In the genomic region with DNA sequence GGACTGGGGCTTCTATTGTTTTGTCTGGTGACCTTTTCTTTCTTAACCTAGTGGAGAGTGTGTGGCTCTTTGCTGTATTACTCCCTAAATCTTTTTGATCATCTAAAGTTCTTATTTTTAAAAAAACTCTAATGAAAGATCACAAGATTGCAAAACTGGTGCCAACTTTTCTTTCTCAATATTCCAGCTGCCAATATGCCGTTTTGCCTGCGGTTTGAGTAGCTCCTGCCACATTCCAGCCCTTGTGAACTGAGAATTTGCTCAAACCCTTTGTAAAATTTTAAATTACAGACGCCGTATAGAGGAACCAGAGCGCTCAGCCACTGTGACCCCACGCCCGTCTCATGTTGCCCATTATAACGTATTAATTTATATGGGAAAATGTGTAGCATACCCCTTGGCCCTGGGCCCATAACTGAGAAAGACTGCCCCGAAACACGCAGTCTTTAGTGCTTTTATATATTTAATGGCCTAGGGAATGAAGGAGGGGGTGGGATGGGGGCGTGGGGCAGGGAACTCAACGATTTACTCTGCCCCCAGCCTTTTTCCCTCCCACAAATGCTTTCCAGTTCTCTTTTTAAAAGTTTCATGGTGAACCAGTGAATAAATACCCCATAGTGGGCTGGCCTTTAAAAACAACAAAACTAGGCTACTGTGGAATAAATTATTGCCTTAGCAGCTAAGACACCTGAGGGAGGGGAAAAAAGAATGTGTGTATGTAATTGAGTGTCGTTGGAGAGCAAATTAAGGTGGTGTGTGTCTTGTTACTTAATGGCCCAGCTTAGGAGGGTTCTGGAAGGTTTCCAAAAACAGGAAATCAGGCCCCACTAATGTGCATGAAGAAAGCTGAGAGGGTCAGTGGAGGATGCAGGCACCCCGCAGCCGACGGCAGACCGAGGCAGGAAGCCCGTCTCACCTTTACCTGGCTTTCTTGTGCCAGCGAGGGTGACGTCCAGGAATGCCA, we compare ENCODE assay signal across 21 cellular contexts. TPM values are rescaled to one million over a fixed set of nuclear protein-coding genes. Genes with fewer than 3 reads are reported as not detected.
A peak's percentile ranks its signal among the peaks of the same experiment; 100 is the strongest.
DNase-seq lines count a peak whose midpoint lies in the region; ATAC-seq and TF ChIP-seq lines count a peak whose summit lies in the region.
"Had no signal": no experiment of that assay in that cellular context is flagged by ENCODE, and none has a peak within 500 bp of the region (broad histone marks: within the 10 kb centered on the region; RNA-seq: fewer than 3 reads in every experiment).

No MANE protein-coding gene starts in this region.

- peaks cover 15% of the 10 kb centered on the region for H3K4me1 ChIP-seq in SJCRH30
- no peaks in the 10 kb centered on the region for H3K4me1 ChIP-seq in body of pancreas
- H3K4me1 ChIP-seq in CD8-positive, alpha-beta T cell (ENCODE audit: insufficient read depth, low read length), result no peaks in the 10 kb centered on the region

- H3K36me3 Mint-ChIP-seq in activated T-cell treated with anti-CD3 and anti-CD28 coated beads, Interleukin-2, amount 50 U/mL, for 4 hours (ENCODE audit: insufficient read depth), result no peaks in the 10 kb centered on the region
- H3K36me3 Mint-ChIP-seq in CD8-positive, alpha-beta T cell, result no peaks in the 10 kb centered on the region
- H3K36me3 Mint-ChIP-seq: activated naive CD4-positive, alpha-beta T cell treated with anti-CD3 and anti-CD28 coated beads, Interleukin-2, amount 50 U/mL, for 72 hours had no signal

- H3K27me3 ChIP-seq in SJCRH30, result no peaks in the 10 kb centered on the region
- no peaks in the 10 kb centered on the region for H3K27me3 ChIP-seq in body of pancreas
- no peaks in the 10 kb centered on the region for H3K27me3 ChIP-seq in CD8-positive, alpha-beta T cell (ENCODE audit: insufficient read depth, low read length)
- H3K27me3 ChIP-seq: neutrophil had no signal

- no peaks in the 10 kb centered on the region for H3K36me3 ChIP-seq in SJCRH30
- H3K36me3 ChIP-seq in body of pancreas (replicated peaks in 1 of 2; ENCODE audit: insufficient read depth in 1 of 2, low read depth in 2 of 2), result no peaks in the 10 kb centered on the region
- H3K36me3 ChIP-seq in CD8-positive, alpha-beta T cell (ENCODE audit: insufficient read depth, low read length), result no peaks in the 10 kb centered on the region
- H3K36me3 ChIP-seq: brain microvascular endothelial cell, neutrophil, suprapubic skin had no signal

- WGBS in body of pancreas, 2 donors, result 67 to 75% methylated on average over 20 of the region's 20 CpGs

- peak overlapping the region; percentile 7; the same call in 1 of the 2 replicates for H3K4me3 ChIP-seq in SJCRH30
- no peak overlapping the region for H3K4me3 ChIP-seq in body of pancreas
- no peak overlapping the region for H3K4me3 ChIP-seq in CD8-positive, alpha-beta T cell (ENCODE audit: low read depth, low read length)
- H3K4me3 ChIP-seq: suprapubic skin had no signal

- POLR2A ChIA-PET in CD8-positive, alpha-beta T cell (lab: Charles Lee), result interaction anchor here (0.6 kb wide), 1 partner anchor 35 kb away, joined by 3 read pairs; no protein-coding TSS in a partner anchor

- peaks cover 12% of the 10 kb centered on the region for H3K9me3 ChIP-seq in SJCRH30 (replicated peaks)
- H3K9me3 ChIP-seq in body of pancreas, result no peaks in the 10 kb centered on the region
- no peaks in the 10 kb centered on the region for H3K9me3 ChIP-seq in CD8-positive, alpha-beta T cell (ENCODE audit: low read length)
- H3K9me3 ChIP-seq: neutrophil, SK-N-SH, suprapubic skin had no signal

- no peak for TF ChIP-seq CTCF in body of pancreas (IDR thresholded peaks at IDR 0.05)
- TF ChIP-seq CTCF in CD8-positive, alpha-beta T cell (IDR thresholded peaks at IDR 0.05), result no peak

- no peak for TF ChIP-seq POLR2A in body of pancreas (IDR thresholded peaks at IDR 0.05)

- no peak overlapping the region for H3K4me3 Mint-ChIP-seq in activated T-cell treated with anti-CD3 and anti-CD28 coated beads, Interleukin-2, amount 50 U/mL, for 4 hours
- H3K4me3 Mint-ChIP-seq in CD8-positive, alpha-beta T cell, result no peak overlapping the region
- H3K4me3 Mint-ChIP-seq: HFFc6 had no signal

- peak; percentile 77 for DNase-seq in COR-L47 (lab: John Stamatoyannopoulos, UW)
- DNase-seq in NCI-H1105 treated with DMSO at 0.1 percent for 48 hours (lab: John Stamatoyannopoulos, UW), result peak; percentile 80
- peak in 1 of 2 experiments; percentile 63 for DNase-seq in SJCRH30
- peak; percentile 47 for DNase-seq in mesenteric fat pad (ENCODE audit: low spot score)
- DNase-seq in activated T-cell treated with anti-CD3 and anti-CD28 coated beads, Interleukin-2, amount 50 U/mL, for 4 hours, result no peak
- DNase-seq in body of pancreas, result no peak
- DNase-seq in CD8-positive, alpha-beta T cell, result no peak
- no peak for DNase-seq in NCI-H524 (lab: John Stamatoyannopoulos, UW)
- DNase-seq: activated CD4-positive, alpha-beta T cell treated with anti-CD3 and anti-CD28 coated beads, Interleukin-2, amount 50 U/mL, for 1 hour; activated T-cell treated with anti-CD3 and anti-CD28 coated beads for 4 hours; brain microvascular endothelial cell; dermis blood vessel endothelial cell; erythroblast; HFFc6; IMR-90; NCI-H524 treated with DMSO at 0.1 percent for 48 hours; SK-N-SH; stimulated activated CD4-positive, alpha-beta T cell treated with anti-CD3 and anti-CD28 coated beads, Interleukin-2, amount 100 ng/mL, for 48 hours had no signal

- intact Hi-C loops in body of pancreas (cut with DNase I), result no loop called here
- intact Hi-C loops in CD8-positive, alpha-beta T cell (cut with DNase I, micrococcal nuclease), result no loop called here

- no peaks in the 10 kb centered on the region for H3K4me1 Mint-ChIP-seq in activated T-cell treated with anti-CD3 and anti-CD28 coated beads, Interleukin-2, amount 50 U/mL, for 4 hours (ENCODE audit: low read depth)
- no peaks in the 10 kb centered on the region for H3K4me1 Mint-ChIP-seq in CD8-positive, alpha-beta T cell (ENCODE audit: low read depth)

- H3K27me3 Mint-ChIP-seq in activated T-cell treated with anti-CD3 and anti-CD28 coated beads, Interleukin-2, amount 50 U/mL, for 4 hours (ENCODE audit: low read depth), result peaks cover 20% of the 10 kb centered on the region
- H3K27me3 Mint-ChIP-seq in CD8-positive, alpha-beta T cell (ENCODE audit: low read depth), result peaks cover 11% of the 10 kb centered on the region

- H3K9me3 Mint-ChIP-seq in activated T-cell treated with anti-CD3 and anti-CD28 coated beads, Interleukin-2, amount 50 U/mL, for 4 hours, result peaks cover 10% of the 10 kb centered on the region
- H3K9me3 Mint-ChIP-seq in CD8-positive, alpha-beta T cell, result peaks cover 11% of the 10 kb centered on the region

- no peak for ATAC-seq in activated T-cell treated with anti-CD3 and anti-CD28 coated beads, Interleukin-2, amount 50 U/mL, for 4 hours
- no peak for ATAC-seq in body of pancreas
- ATAC-seq in CD8-positive, alpha-beta T cell, result no peak
- ATAC-seq: activated naive CD4-positive, alpha-beta T cell treated with anti-CD3 and anti-CD28 coated beads, Interleukin-2, amount 50 U/mL, for 72 hours had no signal

- H3K27ac Mint-ChIP-seq in CD8-positive, alpha-beta T cell, result no peak overlapping the region
- H3K27ac Mint-ChIP-seq: HFFc6 had no signal

- H3K27ac ChIP-seq in SJCRH30 (peak overlapping the region; percentile 30), body of pancreas (no peak overlapping the region)
- H3K27ac ChIP-seq in CD8-positive, alpha-beta T cell (ENCODE audit: low read depth, low read length), result no peak overlapping the region
- H3K27ac ChIP-seq: brain microvascular endothelial cell, neutrophil, suprapubic skin had no signal

- CTCF ChIA-PET in CD8-positive, alpha-beta T cell (lab: Charles Lee), result interaction anchor here (0.6 kb wide), 1 partner anchor 27 kb away, joined by 3 read pairs; no protein-coding TSS in a partner anchor

RNA-seq across cellular contexts. Expression of a gene that starts 45.7 kb away (rescaled TPM):
- 56.4 and 57.2 TPM in 2 replicates for total RNA-seq in SJCRH30 (2014; rRNA removed; shearing (Covaris generic))
- total RNA-seq in mesenteric fat pad (not detected), body of pancreas (under 1 TPM in 1 of 2 donors, not detected in 1; 0.26 TPM)
- not detected for total RNA-seq in activated T-cell treated with anti-CD3 and anti-CD28 coated beads, Interleukin-2, amount 50 U/mL, for 4 hours
- not detected for total RNA-seq in CD8-positive, alpha-beta T cell
- total RNA-seq: HFFc6, IMR-90 had no signal

Comparison
In these comparisons a context has a peak if more than half of its experiments do, and no peak if none do; other contexts are left out.
1. DNase-seq: peak in COR-L47 (single experiment), NCI-H1105 treated with DMSO at 0.1 percent for 48 hours (single experiment) and mesenteric fat pad (single experiment); none in activated T-cell treated with anti-CD3 and anti-CD28 coated beads, Interleukin-2, amount 50 U/mL, for 4 hours (single experiment), body of pancreas (0 of 4), CD8-positive, alpha-beta T cell (0 of 7) and NCI-H524 (0 of 2).
2. RNA of a gene that starts 45.7 kb away (total RNA-seq): 56.4 to 57.2 TPM in SJCRH30; 0.26 TPM in body of pancreas, not detected in activated T-cell treated with anti-CD3 and anti-CD28 coated beads, Interleukin-2, amount 50 U/mL, for 4 hours, not detected in mesenteric fat pad (single experiment) and not detected in CD8-positive, alpha-beta T cell; every median in the first group is over 10 times any median in the second.